In the genomic region with DNA sequence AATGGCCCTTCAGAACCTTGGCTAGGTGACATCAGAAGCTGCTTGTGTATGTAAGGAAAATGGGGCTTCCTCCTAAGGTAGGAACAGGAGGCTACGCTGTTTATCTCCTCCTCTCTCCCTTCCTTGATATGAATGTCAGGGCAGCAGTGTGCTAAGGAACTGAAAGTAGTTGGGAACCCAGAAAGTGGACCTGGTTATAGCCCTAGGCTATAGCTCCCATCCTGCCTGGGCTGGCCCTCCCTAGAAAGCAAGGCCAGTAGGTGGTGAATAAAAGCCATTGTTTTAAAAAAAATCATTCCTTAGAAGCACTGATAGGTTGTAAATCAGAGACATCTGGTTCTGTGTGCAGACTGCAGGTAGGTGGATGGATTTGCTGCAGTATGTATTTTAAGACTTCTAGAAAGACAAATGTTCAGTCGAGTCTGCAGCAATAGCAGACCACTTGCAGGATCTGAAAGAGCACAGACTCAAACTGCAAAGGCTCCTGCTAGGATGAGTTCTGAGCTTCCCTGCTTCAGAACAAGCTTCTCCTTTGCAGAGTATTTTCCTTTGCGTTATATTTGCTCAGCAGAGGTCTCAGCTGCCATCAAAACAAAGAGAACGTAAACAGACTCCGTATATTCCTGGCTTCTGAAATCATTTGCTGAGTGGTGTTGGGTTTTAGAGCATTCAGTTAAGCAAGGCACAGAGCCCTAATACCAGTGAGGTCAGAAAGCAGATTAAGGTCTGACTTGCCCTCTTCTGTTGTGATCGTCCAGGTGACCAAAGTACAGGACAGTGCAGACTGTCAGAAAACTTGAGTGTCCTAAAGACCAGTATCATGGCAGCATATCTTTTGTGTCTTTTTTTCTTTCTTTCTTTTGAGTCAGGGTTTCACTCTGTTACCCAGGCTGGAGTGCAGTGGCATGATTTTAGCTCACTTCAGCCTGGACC, we compare ENCODE assay signal across 1 cellular context.
TF ChIP-seq lines count a peak whose summit lies in the region.

No MANE protein-coding gene starts in this region.

TF ChIP-seq in GM12878, 131 proteins besides CTCF, POLR2A, EP300 and RAD21:
- TF ChIP-seq, protein P1, sequence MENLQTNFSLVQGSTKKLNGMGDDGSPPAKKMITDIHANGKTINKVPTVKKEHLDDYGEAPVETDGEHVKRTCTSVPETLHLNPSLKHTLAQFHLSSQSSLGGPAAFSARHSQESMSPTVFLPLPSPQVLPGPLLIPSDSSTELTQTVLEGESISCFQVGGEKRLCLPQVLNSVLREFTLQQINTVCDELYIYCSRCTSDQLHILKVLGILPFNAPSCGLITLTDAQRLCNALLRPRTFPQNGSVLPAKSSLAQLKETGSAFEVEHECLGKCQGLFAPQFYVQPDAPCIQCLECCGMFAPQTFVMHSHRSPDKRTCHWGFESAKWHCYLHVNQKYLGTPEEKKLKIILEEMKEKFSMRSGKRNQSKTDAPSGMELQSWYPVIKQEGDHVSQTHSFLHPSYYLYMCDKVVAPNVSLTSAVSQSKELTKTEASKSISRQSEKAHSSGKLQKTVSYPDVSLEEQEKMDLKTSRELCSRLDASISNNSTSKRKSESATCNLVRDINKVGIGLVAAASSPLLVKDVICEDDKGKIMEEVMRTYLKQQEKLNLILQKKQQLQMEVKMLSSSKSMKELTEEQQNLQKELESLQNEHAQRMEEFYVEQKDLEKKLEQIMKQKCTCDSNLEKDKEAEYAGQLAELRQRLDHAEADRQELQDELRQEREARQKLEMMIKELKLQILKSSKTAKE (IDR thresholded peaks at IDR 0.05; ENCODE audit: low read depth, poor library complexity, severe bottlenecking) = no peak
- TF ChIP-seq, protein P2, sequence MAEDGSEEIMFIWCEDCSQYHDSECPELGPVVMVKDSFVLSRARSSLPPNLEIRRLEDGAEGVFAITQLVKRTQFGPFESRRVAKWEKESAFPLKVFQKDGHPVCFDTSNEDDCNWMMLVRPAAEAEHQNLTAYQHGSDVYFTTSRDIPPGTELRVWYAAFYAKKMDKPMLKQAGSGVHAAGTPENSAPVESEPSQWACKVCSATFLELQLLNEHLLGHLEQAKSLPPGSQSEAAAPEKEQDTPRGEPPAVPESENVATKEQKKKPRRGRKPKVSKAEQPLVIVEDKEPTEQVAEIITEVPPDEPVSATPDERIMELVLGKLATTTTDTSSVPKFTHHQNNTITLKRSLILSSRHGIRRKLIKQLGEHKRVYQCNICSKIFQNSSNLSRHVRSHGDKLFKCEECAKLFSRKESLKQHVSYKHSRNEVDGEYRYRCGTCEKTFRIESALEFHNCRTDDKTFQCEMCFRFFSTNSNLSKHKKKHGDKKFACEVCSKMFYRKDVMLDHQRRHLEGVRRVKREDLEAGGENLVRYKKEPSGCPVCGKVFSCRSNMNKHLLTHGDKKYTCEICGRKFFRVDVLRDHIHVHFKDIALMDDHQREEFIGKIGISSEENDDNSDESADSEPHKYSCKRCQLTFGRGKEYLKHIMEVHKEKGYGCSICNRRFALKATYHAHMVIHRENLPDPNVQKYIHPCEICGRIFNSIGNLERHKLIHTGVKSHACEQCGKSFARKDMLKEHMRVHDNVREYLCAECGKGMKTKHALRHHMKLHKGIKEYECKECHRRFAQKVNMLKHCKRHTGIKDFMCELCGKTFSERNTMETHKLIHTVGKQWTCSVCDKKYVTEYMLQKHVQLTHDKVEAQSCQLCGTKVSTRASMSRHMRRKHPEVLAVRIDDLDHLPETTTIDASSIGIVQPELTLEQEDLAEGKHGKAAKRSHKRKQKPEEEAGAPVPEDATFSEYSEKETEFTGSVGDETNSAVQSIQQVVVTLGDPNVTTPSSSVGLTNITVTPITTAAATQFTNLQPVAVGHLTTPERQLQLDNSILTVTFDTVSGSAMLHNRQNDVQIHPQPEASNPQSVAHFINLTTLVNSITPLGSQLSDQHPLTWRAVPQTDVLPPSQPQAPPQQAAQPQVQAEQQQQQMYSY (CRISPR knock-in tag; IDR thresholded peaks at IDR 0.05) = no peak
- TF ChIP-seq SPI1 (IDR thresholded peaks at IDR 0.05; ENCODE audit: borderline replicate concordance, insufficient read depth, low read depth, low read length) (0 out of 2 replicates have a peak, but pooled peaks have one; percentile 5), KLF5 (IDR thresholded peaks at IDR 0.05; ENCODE audit: partially characterized antibody) (no peak)
- TF ChIP-seq, protein P3, sequence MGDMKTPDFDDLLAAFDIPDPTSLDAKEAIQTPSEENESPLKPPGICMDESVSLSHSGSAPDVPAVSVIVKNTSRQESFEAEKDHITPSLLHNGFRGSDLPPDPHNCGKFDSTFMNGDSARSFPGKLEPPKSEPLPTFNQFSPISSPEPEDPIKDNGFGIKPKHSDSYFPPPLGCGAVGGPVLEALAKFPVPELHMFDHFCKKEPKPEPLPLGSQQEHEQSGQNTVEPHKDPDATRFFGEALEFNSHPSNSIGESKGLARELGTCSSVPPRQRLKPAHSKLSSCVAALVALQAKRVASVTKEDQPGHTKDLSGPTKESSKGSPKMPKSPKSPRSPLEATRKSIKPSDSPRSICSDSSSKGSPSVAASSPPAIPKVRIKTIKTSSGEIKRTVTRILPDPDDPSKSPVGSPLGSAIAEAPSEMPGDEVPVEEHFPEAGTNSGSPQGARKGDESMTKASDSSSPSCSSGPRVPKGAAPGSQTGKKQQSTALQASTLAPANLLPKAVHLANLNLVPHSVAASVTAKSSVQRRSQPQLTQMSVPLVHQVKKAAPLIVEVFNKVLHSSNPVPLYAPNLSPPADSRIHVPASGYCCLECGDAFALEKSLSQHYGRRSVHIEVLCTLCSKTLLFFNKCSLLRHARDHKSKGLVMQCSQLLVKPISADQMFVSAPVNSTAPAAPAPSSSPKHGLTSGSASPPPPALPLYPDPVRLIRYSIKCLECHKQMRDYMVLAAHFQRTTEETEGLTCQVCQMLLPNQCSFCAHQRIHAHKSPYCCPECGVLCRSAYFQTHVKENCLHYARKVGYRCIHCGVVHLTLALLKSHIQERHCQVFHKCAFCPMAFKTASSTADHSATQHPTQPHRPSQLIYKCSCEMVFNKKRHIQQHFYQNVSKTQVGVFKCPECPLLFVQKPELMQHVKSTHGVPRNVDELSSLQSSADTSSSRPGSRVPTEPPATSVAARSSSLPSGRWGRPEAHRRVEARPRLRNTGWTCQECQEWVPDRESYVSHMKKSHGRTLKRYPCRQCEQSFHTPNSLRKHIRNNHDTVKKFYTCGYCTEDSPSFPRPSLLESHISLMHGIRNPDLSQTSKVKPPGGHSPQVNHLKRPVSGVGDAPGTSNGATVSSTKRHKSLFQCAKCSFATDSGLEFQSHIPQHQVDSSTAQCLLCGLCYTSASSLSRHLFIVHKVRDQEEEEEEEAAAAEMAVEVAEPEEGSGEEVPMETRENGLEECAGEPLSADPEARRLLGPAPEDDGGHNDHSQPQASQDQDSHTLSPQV (IDR thresholded peaks at IDR 0.05) = no peak
